14 cellular contexts compared by ENCODE assay signal in the genomic region with DNA sequence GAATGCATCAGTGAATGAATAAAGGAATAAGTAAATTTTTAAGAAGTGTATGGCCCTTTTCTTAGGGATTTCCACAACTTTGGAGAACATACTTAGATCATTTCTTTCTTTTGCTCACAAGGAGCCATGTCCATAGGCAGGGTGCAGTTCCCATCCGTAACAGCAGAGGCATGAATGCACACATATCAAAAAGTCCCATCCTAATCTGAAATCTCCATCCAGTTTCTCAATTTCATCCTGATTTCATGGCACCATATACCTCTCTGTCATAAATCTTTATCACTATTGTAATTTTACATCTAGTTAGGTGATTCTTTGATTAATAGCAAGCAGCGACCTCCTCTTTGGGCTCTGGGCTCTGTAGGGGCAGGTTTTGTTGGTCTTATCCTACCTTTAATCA.
DNase-seq lines count a peak whose midpoint lies in the region; ATAC-seq, FAIRE-seq and TF ChIP-seq lines count a peak whose summit lies in the region.
"Had no signal": no experiment of that assay in that cellular context is flagged by ENCODE, and none has a peak within 500 bp of the region (broad histone marks: within the 10 kb centered on the region; RNA-seq: fewer than 3 reads in every experiment).

No MANE protein-coding gene starts in this region.

- H3K36me3 Mint-ChIP-seq in naive thymus-derived CD4-positive, alpha-beta T cell: no peaks in the 10 kb centered on the region
- H3K36me3 Mint-ChIP-seq: CD8-positive, alpha-beta T cell had no signal

- no peak for DNase-seq in AG04449 (ENCODE audit: low read depth, low spot score)
- DNase-seq in WERI-Rb-1: peak; percentile 19
- peak; percentile 32 for DNase-seq in islet precursor cell
- DNase-seq in D721Med (ENCODE audit: insufficient read length, low spot score): no peak
- no peak for DNase-seq in NCI-H128 (lab: John Stamatoyannopoulos, UW; ENCODE audit: unreplicated experiment)
- no peak for DNase-seq in naive thymus-derived CD4-positive, alpha-beta T cell
- DNase-seq: activated naive CD8-positive, alpha-beta T cell treated with anti-CD3 and anti-CD28 coated beads, Interleukin-2, amount 50 U/mL, for 24 hours; CD8-positive, alpha-beta T cell; NCI-H1694 treated with DMSO at 0.1 percent for 48 hours; sigmoid colon had no signal

- H3K27ac Mint-ChIP-seq in naive thymus-derived CD4-positive, alpha-beta T cell: no peak overlapping the region
- H3K27ac Mint-ChIP-seq: activated naive CD8-positive, alpha-beta T cell treated with anti-CD3 and anti-CD28 coated beads, Interleukin-2, amount 50 U/mL, for 24 hours; CD8-positive, alpha-beta T cell had no signal

- H3K4me3 Mint-ChIP-seq in naive thymus-derived CD4-positive, alpha-beta T cell: no peak overlapping the region
- H3K4me3 Mint-ChIP-seq: activated naive CD8-positive, alpha-beta T cell treated with anti-CD3 and anti-CD28 coated beads, Interleukin-2, amount 50 U/mL, for 24 hours; CD8-positive, alpha-beta T cell had no signal

- H3K36me3 ChIP-seq in WERI-Rb-1: no peaks in the 10 kb centered on the region
- H3K36me3 ChIP-seq in naive thymus-derived CD4-positive, alpha-beta T cell (ENCODE audit: control insufficient read depth in 2 of 3, insufficient read depth in 3 of 3, low read length in 3 of 3): no peaks in the 10 kb centered on the region
- H3K36me3 ChIP-seq: sigmoid colon, SJCRH30 had no signal

- no peaks in the 10 kb centered on the region for H3K4me1 ChIP-seq in naive thymus-derived CD4-positive, alpha-beta T cell (ENCODE audit: control insufficient read depth in 2 of 2, insufficient read depth in 2 of 2, low read length in 2 of 2)
- H3K4me1 ChIP-seq: sigmoid colon had no signal

- no peaks in the 10 kb centered on the region for H3K27me3 ChIP-seq in WERI-Rb-1 (ENCODE audit: insufficient read depth, low read depth, severe bottlenecking)
- H3K27me3 ChIP-seq in naive thymus-derived CD4-positive, alpha-beta T cell (ENCODE audit: control insufficient read depth in 2 of 2, insufficient read depth in 2 of 2, low read length in 2 of 2): no peaks in the 10 kb centered on the region
- H3K27me3 ChIP-seq: sigmoid colon, SJCRH30 had no signal

- no peak for FAIRE-seq in D721Med (lab: Jason Lieb, UNC)
- FAIRE-seq: H54 had no signal

- TF ChIP-seq CTCF in AG04449 (IDR thresholded peaks at IDR 0.05; ENCODE audit: insufficient read depth, low read length, missing control alignments) (peak; percentile 34), GM12873 (IDR thresholded peaks at IDR 0.05; ENCODE audit: insufficient read depth, low read depth, low read length, missing control alignments) (peak; percentile 68), WERI-Rb-1 (IDR thresholded peaks at IDR 0.05; ENCODE audit: low read depth, low read length) (peak; percentile 57), D721Med (IDR thresholded peaks at IDR 0.05; ENCODE audit: insufficient read depth, missing control alignments) (no peak)

- H3K27me3 Mint-ChIP-seq in naive thymus-derived CD4-positive, alpha-beta T cell: peaks cover 13 to 44% (median 24%) of the 10 kb centered on the region in 5 donors

- H3K9me3 ChIP-seq in WERI-Rb-1 (ENCODE audit: severe bottlenecking): no peaks in the 10 kb centered on the region
- no peaks in the 10 kb centered on the region for H3K9me3 ChIP-seq in naive thymus-derived CD4-positive, alpha-beta T cell (ENCODE audit: control insufficient read depth in 2 of 3, low read length in 3 of 3)
- H3K9me3 ChIP-seq: sigmoid colon, SJCRH30 had no signal

- intact Hi-C loops in naive thymus-derived CD4-positive, alpha-beta T cell (cut with micrococcal nuclease): no loop called here

- H3K4me3 ChIP-seq in AG04449 (ENCODE audit: low read depth, low read length) (no peak overlapping the region), WERI-Rb-1 (ENCODE audit: low read depth, low read length) (no peak overlapping the region)
- H3K4me3 ChIP-seq in naive thymus-derived CD4-positive, alpha-beta T cell (ENCODE audit: low read length): no peak overlapping the region
- H3K4me3 ChIP-seq: sigmoid colon, SJCRH30 had no signal

- no peak for ATAC-seq in HG03097 (IDR thresholded peaks at IDR 0.05; ENCODE audit: low FRiP score, unreplicated experiment)
- ATAC-seq in naive thymus-derived CD4-positive, alpha-beta T cell: no peak
- ATAC-seq: activated naive CD8-positive, alpha-beta T cell treated with anti-CD3 and anti-CD28 coated beads, Interleukin-2, amount 50 U/mL, for 24 hours; CD8-positive, alpha-beta T cell had no signal

- CTCF ChIA-PET in AG04449 (lab: Yijun Ruan, JAX): interaction anchor here (1.4 kb wide), 1 partner anchor 9 kb away, joined by 3 read pairs; no protein-coding TSS in a partner anchor
- CTCF ChIA-PET in naive thymus-derived CD4-positive, alpha-beta T cell (lab: Charles Lee): no interaction called here

- H3K4me1 Mint-ChIP-seq in naive thymus-derived CD4-positive, alpha-beta T cell: peaks cover 0 to 9% (median 5%) of the 10 kb centered on the region in 7 donors

- POLR2A ChIA-PET in AG04449 (lab: Yijun Ruan, JAX): no interaction called here
- POLR2A ChIA-PET in naive thymus-derived CD4-positive, alpha-beta T cell (lab: Charles Lee): no interaction called here

- H3K27ac ChIP-seq in WERI-Rb-1: no peak overlapping the region
- no peak overlapping the region for H3K27ac ChIP-seq in naive thymus-derived CD4-positive, alpha-beta T cell (ENCODE audit: low read depth, low read length)
- H3K27ac ChIP-seq: sigmoid colon, SJCRH30 had no signal

- H3K9me3 Mint-ChIP-seq in naive thymus-derived CD4-positive, alpha-beta T cell: no peaks in the 10 kb centered on the region
- H3K9me3 Mint-ChIP-seq: activated naive CD8-positive, alpha-beta T cell treated with anti-CD3 and anti-CD28 coated beads, Interleukin-2, amount 50 U/mL, for 24 hours; CD8-positive, alpha-beta T cell had no signal

Comparison
In these comparisons a context has a peak if more than half of its experiments do, and no peak if none do; other contexts are left out.
1. DNase-seq: peak in WERI-Rb-1 (single experiment) and islet precursor cell (single experiment); none in AG04449 (single experiment), D721Med (single experiment), NCI-H128 (single experiment) and naive thymus-derived CD4-positive, alpha-beta T cell (0 of 9).